21 cellular contexts compared by ENCODE assay signal in genomic region chr1:29084196-29084521, GRCh38. TPM values are rescaled to one million over a fixed set of nuclear protein-coding genes. Genes with fewer than 3 reads are reported as not detected.
"Had no signal": no experiment of that assay in that cellular context is flagged by ENCODE, and none has a peak within 500 bp of the region (broad histone marks: within the 10 kb centered on the region; RNA-seq: fewer than 3 reads in every experiment).

No MANE protein-coding gene starts in this region.

- H3K4me1 Mint-ChIP-seq: activated B cell treated with CpG ODN at 0.5 μM for 24 hours, brain had no signal

- H3K27ac ChIP-seq: esophagus squamous epithelium, left ventricle myocardium inferior, stomach, testis had no signal

- H3K4me3 ChIP-seq: esophagus squamous epithelium, left ventricle myocardium inferior, stomach, testis had no signal

- H3K36me3 Mint-ChIP-seq: brain had no signal

- H3K36me3 ChIP-seq: left ventricle myocardium inferior had no signal

- ATAC-seq: activated naive CD4-positive, alpha-beta T cell treated with anti-CD3 and anti-CD28 coated beads, Interleukin-2, amount 50 U/mL, for 72 hours; natural killer cell treated with Interleukin-12 subunit alpha and Interleukin-12 subunit beta and Interleukin-15 and Interleukin-18, amount 100 ng/mL, for 72 hours; right cardiac atrium had no signal

- H3K27me3 Mint-ChIP-seq: activated B cell treated with CpG ODN at 0.5 μM for 24 hours; brain; natural killer cell treated with Interleukin-12 subunit alpha and Interleukin-12 subunit beta and Interleukin-15 and Interleukin-18, amount 100 ng/mL, for 72 hours; progenitor cell of endocrine pancreas had no signal

- H3K9me3 ChIP-seq: esophagus squamous epithelium, left ventricle myocardium inferior, stomach, testis had no signal

- H3K4me3 Mint-ChIP-seq: activated B cell treated with CpG ODN at 0.5 μM for 24 hours; brain; natural killer cell treated with Interleukin-12 subunit alpha and Interleukin-12 subunit beta and Interleukin-15 and Interleukin-18, amount 100 ng/mL, for 72 hours; T-helper 2 cell treated with Interferon-gamma antibody and Interleukin-4, amounts not matched to agents 5 μg/mL and 100 μg/mL, for 36 hours had no signal

- H3K9me3 Mint-ChIP-seq: activated B cell treated with CpG ODN at 0.5 μM for 24 hours; activated naive CD4-positive, alpha-beta T cell treated with anti-CD3 and anti-CD28 coated beads, Interleukin-2, amount 50 U/mL, for 72 hours; activated T-helper 2 cell treated with anti-CD3 and anti-CD28 coated beads, Interferon-gamma antibody, Interleukin-2, Interleukin-4, amounts not matched to agents 10 μg/mL and 5 μg/mL and 100 μg/mL, durations not matched to agents 14 hours and 24 hours and 36 hours; brain; natural killer cell treated with Interleukin-12 subunit alpha and Interleukin-12 subunit beta and Interleukin-15 and Interleukin-18, amount 100 ng/mL, for 72 hours; T-helper 2 cell treated with Interferon-gamma antibody and Interleukin-4, amounts not matched to agents 5 μg/mL and 100 μg/mL, for 36 hours had no signal

- DNase-seq: activated B cell treated with CpG ODN at 0.5 μM for 24 hours; activated CD4-positive, alpha-beta T cell treated with anti-CD3 and anti-CD28 coated beads for 48 hours; activated CD8-positive, alpha-beta memory T cell treated with anti-CD3 and anti-CD28 coated beads, Interleukin-2, amount 50 U/mL, for 48 hours; cortex of kidney; effector CD8-positive, alpha-beta T cell; esophagus squamous epithelium; foreskin fibroblast; hippocampal formation; left ventricle myocardium inferior; right cardiac atrium; small intestine; stimulated activated CD4-positive, alpha-beta T cell treated with anti-CD3 and anti-CD28 coated beads, Interleukin-4, amount 100 ng/mL, for 4 hours; stimulated activated CD8-positive, alpha-beta memory T cell treated with anti-CD3 and anti-CD28 coated beads, Interleukin-4, amount 100 ng/mL, for 48 hours; stomach; testis had no signal

- H3K27me3 ChIP-seq: esophagus squamous epithelium, stomach, testis had no signal

- H3K4me1 ChIP-seq: esophagus squamous epithelium, left ventricle myocardium inferior, stomach, testis had no signal

- H3K27ac Mint-ChIP-seq: activated B cell treated with CpG ODN at 0.5 μM for 24 hours; activated naive CD4-positive, alpha-beta T cell treated with anti-CD3 and anti-CD28 coated beads, Interleukin-2, amount 50 U/mL, for 72 hours; activated T-helper 2 cell treated with anti-CD3 and anti-CD28 coated beads, Interferon-gamma antibody, Interleukin-2, Interleukin-4, amounts not matched to agents 10 μg/mL and 5 μg/mL and 100 μg/mL, durations not matched to agents 14 hours and 24 hours and 36 hours; brain; natural killer cell treated with Interleukin-12 subunit alpha and Interleukin-12 subunit beta and Interleukin-15 and Interleukin-18, amount 100 ng/mL, for 72 hours; progenitor cell of endocrine pancreas; T-helper 2 cell treated with Interferon-gamma antibody and Interleukin-4, amounts not matched to agents 5 μg/mL and 100 μg/mL, for 36 hours had no signal

RNA-seq across cellular contexts. Expression of gene TMEM200B, which starts 39.5 kb away (rescaled TPM):
- total RNA-seq: activated B cell treated with CpG ODN at 0.5 μM for 24 hours; natural killer cell treated with Interleukin-12 subunit alpha and Interleukin-12 subunit beta and Interleukin-15 and Interleukin-18, amount 100 ng/mL, for 72 hours had no signal
